Comparison of ENCODE assay signal across 14 cellular contexts in genomic region chr5:4906821-4907220, GRCh38.
A peak's percentile ranks its signal among the peaks of the same experiment; 100 is the strongest.
DNase-seq lines count a peak whose midpoint lies in the region; FAIRE-seq and TF ChIP-seq lines count a peak whose summit lies in the region.
"Had no signal": no experiment of that assay in that cellular context is flagged by ENCODE, and none has a peak within 500 bp of the region (broad histone marks: within the 10 kb centered on the region; RNA-seq: fewer than 3 reads in every experiment).

No MANE protein-coding gene starts in this region.

- CTCF ChIA-PET in HEK293T (lab: Yijun Ruan, JAX) = interaction anchor here (0.7 kb wide), 1 partner anchor 9 kb away, joined by 4 read pairs; no protein-coding TSS in a partner anchor

- peaks cover 8% of the 10 kb centered on the region; the same call in 1 of the 2 replicates for H3K27me3 ChIP-seq in MG63
- H3K27me3 ChIP-seq in subcutaneous abdominal adipose tissue (ENCODE audit: control insufficient read depth in 5 of 5, insufficient read depth in 4 of 5, low read length in 5 of 5) = no peaks in the 10 kb centered on the region
- H3K27me3 ChIP-seq: BLaER1 had no signal

- peaks cover 5 to 35% (median 32%) of the 10 kb centered on the region in 5 donors for H3K4me1 ChIP-seq in subcutaneous abdominal adipose tissue (ENCODE audit: control insufficient read depth in 5 of 5, insufficient read depth in 5 of 5, low read length in 5 of 5)
- H3K4me1 ChIP-seq: BLaER1 had no signal

- H3K9ac ChIP-seq in subcutaneous abdominal adipose tissue (ENCODE audit: low read length in 5 of 5) = no peak overlapping the region
- H3K9ac ChIP-seq: BLaER1 had no signal

- POLR2A ChIA-PET in HEK293T (lab: Yijun Ruan, JAX) = no interaction called here

- H3K36me3 ChIP-seq in MG63 = no peaks in the 10 kb centered on the region
- no peaks in the 10 kb centered on the region for H3K36me3 ChIP-seq in subcutaneous abdominal adipose tissue (ENCODE audit: control insufficient read depth in 5 of 5, insufficient read depth in 5 of 5, low read length in 5 of 5)
- H3K36me3 ChIP-seq: BLaER1 had no signal

- H3K9me3 ChIP-seq in MG63 = no peaks in the 10 kb centered on the region
- no peaks in the 10 kb centered on the region for H3K9me3 ChIP-seq in subcutaneous abdominal adipose tissue (ENCODE audit: control insufficient read depth in 5 of 5, low read length in 5 of 5)
- H3K9me3 ChIP-seq: BLaER1 had no signal

- no peak for FAIRE-seq in HTR-8/SVneo (lab: Jason Lieb, UNC)

- peak; percentile 32 for DNase-seq in MG63
- peak; percentile 93 for DNase-seq in cerebellar cortex (ENCODE audit: low spot score)
- DNase-seq in medulla oblongata (ENCODE audit: extremely low spot score) = peak; percentile 6
- DNase-seq in HTR-8/SVneo (ENCODE audit: insufficient read length, low spot score) = no peak
- DNase-seq in anterior cingulate cortex (lab: John Stamatoyannopoulos, UW) = no peak
- DNase-seq in HEK293T (ENCODE audit: extremely low spot score) = no peak
- no peak for DNase-seq in central memory CD4-positive, alpha-beta T cell
- DNase-seq: 8988T; AML-193; CD4-positive, CD25-positive, alpha-beta regulatory T cell; DMS53; HCEC 1CT had no signal

- H3K4me3 ChIP-seq in MG63 (no peak overlapping the region), subcutaneous abdominal adipose tissue (ENCODE audit: low read depth in 1 of 5, low read length in 5 of 5) (no peak overlapping the region)
- H3K4me3 ChIP-seq: BLaER1 had no signal

- peak overlapping the region; percentile 57 for H3K27ac ChIP-seq in subcutaneous abdominal adipose tissue (ENCODE audit: low read depth, low read length)
- H3K27ac ChIP-seq: BLaER1 had no signal

TF ChIP-seq in HEK293T, 16 proteins besides CTCF, POLR2A, EP300 and RAD21:
- TF ChIP-seq ELF4 (IDR thresholded peaks at IDR 0.05) = no peak
- no peak for TF ChIP-seq SUZ12 (IDR thresholded peaks at IDR 0.05)
- TF ChIP-seq TARDBP (IDR thresholded peaks at IDR 0.05) = no peak
- TF ChIP-seq FOXK2 (IDR thresholded peaks at IDR 0.05) = no peak
- TF ChIP-seq HDGF (IDR thresholded peaks at IDR 0.05; ENCODE audit: borderline replicate concordance) = no peak
- TF ChIP-seq BHLHE40 (IDR thresholded peaks at IDR 0.05; ENCODE audit: borderline replicate concordance) = no peak
- TF ChIP-seq CTBP1 (IDR thresholded peaks at IDR 0.05; ENCODE audit: borderline replicate concordance) = no peak
- no peak for TF ChIP-seq ZNF384 (IDR thresholded peaks at IDR 0.05)
- no peak for TF ChIP-seq FOXM1 (IDR thresholded peaks at IDR 0.05; ENCODE audit: borderline replicate concordance)
- no peak for TF ChIP-seq FOXA1 (IDR thresholded peaks at IDR 0.05)
- no peak for TF ChIP-seq LEF1 (IDR thresholded peaks at IDR 0.05; ENCODE audit: borderline replicate concordance)
- no peak for TF ChIP-seq ARNT (IDR thresholded peaks at IDR 0.05)

Comparison
In these comparisons a context has a peak if more than half of its experiments do, and no peak if none do; other contexts are left out.
1. DNase-seq: peak in MG63 (single experiment), cerebellar cortex (single experiment) and medulla oblongata (single experiment); none in HTR-8/SVneo (single experiment), anterior cingulate cortex (0 of 58), HEK293T (single experiment) and central memory CD4-positive, alpha-beta T cell (single experiment).